ENCODE assay signal across 13 cellular contexts in genomic region chr6:116363759-116364158, GRCh38. TPM values are rescaled to one million over a fixed set of nuclear protein-coding genes. Genes with fewer than 3 reads are reported as not detected.
DNase-seq lines count a peak whose midpoint lies in the region; ATAC-seq, FAIRE-seq and TF ChIP-seq lines count a peak whose summit lies in the region.
"Had no signal": no experiment of that assay in that cellular context is flagged by ENCODE, and none has a peak within 500 bp of the region (broad histone marks: within the 10 kb centered on the region; RNA-seq: fewer than 3 reads in every experiment).

No MANE protein-coding gene starts in this region.

- DNase-seq in AG10803 (ENCODE audit: low read depth) (peak; percentile 65), LHCN-M2 (ENCODE audit: low read depth) (peak; percentile 67), astrocyte of the spinal cord (ENCODE audit: low read depth, low spot score) (peak; percentile 51), kidney (no peak), dermis blood vessel endothelial cell (no peak), NCI-H524 (lab: John Stamatoyannopoulos, UW) (no peak), GM20000 (ENCODE audit: low spot score) (no peak)
- DNase-seq: activated T-cell treated with anti-CD3 and anti-CD28 coated beads, Interleukin-2, amount 50 U/mL, for 4 hours; NCI-H2081 had no signal

- peak overlapping the region in 1 of 2 donors; percentile 28 for H3K27ac ChIP-seq in kidney (ENCODE audit: low read depth in 2 of 2, low read length in 2 of 2)
- H3K27ac ChIP-seq: suprapubic skin, VCaP had no signal

- ATAC-seq in GM18502 (IDR thresholded peaks at IDR 0.05; ENCODE audit: poor library complexity, unreplicated experiment) = no peak
- ATAC-seq: activated T-cell treated with anti-CD3 and anti-CD28 coated beads, Interleukin-2, amount 50 U/mL, for 4 hours had no signal

- H3K36me3 ChIP-seq in kidney (ENCODE audit: control insufficient read depth in 1 of 2, insufficient read depth in 2 of 2, low read length in 2 of 2) = no peaks in the 10 kb centered on the region
- H3K36me3 ChIP-seq: suprapubic skin had no signal

- peaks cover 0 to 11% of the 10 kb centered on the region in 2 donors for H3K4me1 ChIP-seq in kidney (ENCODE audit: control insufficient read depth in 1 of 2, insufficient read depth in 1 of 2, low read depth in 1 of 2, low read length in 2 of 2)

- H3K4me3 ChIP-seq in AG10803 (ENCODE audit: low read length) (no peak overlapping the region), astrocyte of the spinal cord (ENCODE audit: low read depth, low read length) (no peak overlapping the region), kidney (ENCODE audit: low read length in 2 of 2) (no peak overlapping the region)
- H3K4me3 ChIP-seq: suprapubic skin had no signal

- intact Hi-C loops in kidney (cut with DNase I) = no loop called here

- H3K9ac ChIP-seq in kidney (ENCODE audit: low read length in 2 of 2) = no peak overlapping the region

- TF ChIP-seq CTCF in AG10803 (conservative IDR thresholded peaks at IDR 0.05; ENCODE audit: low read length) = no peak
- TF ChIP-seq CTCF in astrocyte of the spinal cord (IDR thresholded peaks at IDR 0.05; ENCODE audit: low read depth, low read length) = no peak
- TF ChIP-seq CTCF in kidney (IDR thresholded peaks at IDR 0.05; ENCODE audit: borderline replicate concordance, extremely low read depth, insufficient read depth) = no peak
- no peak for TF ChIP-seq CTCF in GM20000 (IDR thresholded peaks at IDR 0.05; ENCODE audit: extremely low read depth, missing control alignments)

- FAIRE-seq in kidney (lab: Jason Lieb, UNC) = peak; percentile 55
- FAIRE-seq: H1 had no signal

- in situ Hi-C loops in astrocyte of the spinal cord (cut with HindIII; ENCODE audit: low sequenced_read_pairs) = no loop called here

- no peaks in the 10 kb centered on the region for H3K9me3 ChIP-seq in kidney (ENCODE audit: control insufficient read depth in 1 of 2, low read length in 2 of 2)
- H3K9me3 ChIP-seq: suprapubic skin had no signal

RNA-seq across cellular contexts. Expression of gene DSE, which starts 7.0 kb away (rescaled TPM):
- total RNA-seq in LHCN-M2 (2014; rRNA removed) = 28.4 and 31.7 TPM in 2 replicates
- 23.3 TPM for polyA plus RNA-seq in LHCN-M2 (2012)
- total RNA-seq in kidney = 47.7 TPM
- polyA plus RNA-seq in kidney (ENCODE audit: insufficient read depth, low read depth, low replicate concordance) = 6.9 TPM
- 6.0 and 8.3 TPM in 2 replicates for total RNA-seq in dermis blood vessel endothelial cell

Comparison
In these comparisons a context has a peak if more than half of its experiments do, and no peak if none do; other contexts are left out.
1. DNase-seq: peak in AG10803 (single experiment), LHCN-M2 (single experiment) and astrocyte of the spinal cord (single experiment); none in kidney (single experiment), dermis blood vessel endothelial cell (single experiment), NCI-H524 (0 of 2) and GM20000 (single experiment).